ENCODE assay signal across 23 cellular contexts in genomic region chr12:91628656-91629055, GRCh38.
"Had no signal": no experiment of that assay in that cellular context is flagged by ENCODE, and none has a peak within 500 bp of the region (broad histone marks: within the 10 kb centered on the region; RNA-seq: fewer than 3 reads in every experiment).

No MANE protein-coding gene starts in this region.

- H3K4me1 Mint-ChIP-seq: activated CD4-positive, alpha-beta T cell treated with anti-CD3 and anti-CD28 coated beads for 36 hours; activated naive CD8-positive, alpha-beta T cell treated with anti-CD3 and anti-CD28 coated beads for 36 hours; endodermal cell; WTC11 had no signal

- H3K36me3 ChIP-seq: esophagus squamous epithelium, gastroesophageal sphincter, neutrophil, ovary, prostate gland, right atrium auricular region, upper lobe of left lung had no signal

- DNase-seq: activated CD4-positive, alpha-beta memory T cell treated with anti-CD3 and anti-CD28 coated beads for 36 hours; activated CD4-positive, alpha-beta T cell treated with anti-CD3 and anti-CD28 coated beads for 36 hours; activated naive CD4-positive, alpha-beta T cell treated with Interleukin-2 at 50 U/mL for 16 hours; activated naive CD8-positive, alpha-beta T cell treated with anti-CD3 and anti-CD28 coated beads for 36 hours; activated T-cell treated with anti-CD3 and anti-CD28 coated beads, Interleukin-2, amount 50 U/mL, for 48 hours; amniotic stem cell; cortex of kidney; endodermal cell; esophagus squamous epithelium; head of caudate nucleus; hypothalamus; left ventricle myocardium superior; midbrain; ovary; stimulated activated CD4-positive, alpha-beta T cell treated with anti-CD3 and anti-CD28 coated beads, Interleukin-4, amount 100 ng/mL, for 24 hours; stimulated activated naive CD4-positive, alpha-beta T cell treated with Interleukin-2 at 50 U/mL for 16 hours; upper lobe of left lung had no signal

- H3K4me1 ChIP-seq: esophagus squamous epithelium, gastroesophageal sphincter, prostate gland, right atrium auricular region, upper lobe of left lung had no signal

- H3K27ac Mint-ChIP-seq: activated CD4-positive, alpha-beta memory T cell treated with anti-CD3 and anti-CD28 coated beads for 36 hours; activated CD4-positive, alpha-beta T cell treated with anti-CD3 and anti-CD28 coated beads for 36 hours; activated naive CD8-positive, alpha-beta T cell treated with anti-CD3 and anti-CD28 coated beads for 36 hours; endodermal cell; WTC11 had no signal

- H3K9me3 ChIP-seq: gastroesophageal sphincter, neutrophil, ovary, prostate gland had no signal

- H3K4me3 ChIP-seq: esophagus squamous epithelium, gastroesophageal sphincter, ovary, prostate gland, right atrium auricular region, upper lobe of left lung had no signal

- H3K27me3 Mint-ChIP-seq: activated CD4-positive, alpha-beta T cell treated with anti-CD3 and anti-CD28 coated beads for 36 hours; activated naive CD8-positive, alpha-beta T cell treated with anti-CD3 and anti-CD28 coated beads for 36 hours had no signal

- H3K27ac ChIP-seq: esophagus squamous epithelium, gastroesophageal sphincter, neutrophil, ovary, prostate gland, right atrium auricular region, upper lobe of left lung had no signal

- H3K27me3 ChIP-seq: esophagus squamous epithelium, gastroesophageal sphincter, neutrophil, ovary, right atrium auricular region, upper lobe of left lung had no signal

- ATAC-seq: activated CD4-positive, alpha-beta T cell treated with anti-CD3 and anti-CD28 coated beads for 36 hours; gastroesophageal sphincter; left ventricle myocardium superior; WTC11 had no signal

- H3K4me3 Mint-ChIP-seq: activated CD4-positive, alpha-beta memory T cell treated with anti-CD3 and anti-CD28 coated beads for 36 hours; activated CD4-positive, alpha-beta T cell treated with anti-CD3 and anti-CD28 coated beads for 36 hours; activated naive CD8-positive, alpha-beta T cell treated with anti-CD3 and anti-CD28 coated beads for 36 hours; endodermal cell; nephron; WTC11 had no signal
